ENCODE assay signal across 8 cellular contexts in the genomic region with DNA sequence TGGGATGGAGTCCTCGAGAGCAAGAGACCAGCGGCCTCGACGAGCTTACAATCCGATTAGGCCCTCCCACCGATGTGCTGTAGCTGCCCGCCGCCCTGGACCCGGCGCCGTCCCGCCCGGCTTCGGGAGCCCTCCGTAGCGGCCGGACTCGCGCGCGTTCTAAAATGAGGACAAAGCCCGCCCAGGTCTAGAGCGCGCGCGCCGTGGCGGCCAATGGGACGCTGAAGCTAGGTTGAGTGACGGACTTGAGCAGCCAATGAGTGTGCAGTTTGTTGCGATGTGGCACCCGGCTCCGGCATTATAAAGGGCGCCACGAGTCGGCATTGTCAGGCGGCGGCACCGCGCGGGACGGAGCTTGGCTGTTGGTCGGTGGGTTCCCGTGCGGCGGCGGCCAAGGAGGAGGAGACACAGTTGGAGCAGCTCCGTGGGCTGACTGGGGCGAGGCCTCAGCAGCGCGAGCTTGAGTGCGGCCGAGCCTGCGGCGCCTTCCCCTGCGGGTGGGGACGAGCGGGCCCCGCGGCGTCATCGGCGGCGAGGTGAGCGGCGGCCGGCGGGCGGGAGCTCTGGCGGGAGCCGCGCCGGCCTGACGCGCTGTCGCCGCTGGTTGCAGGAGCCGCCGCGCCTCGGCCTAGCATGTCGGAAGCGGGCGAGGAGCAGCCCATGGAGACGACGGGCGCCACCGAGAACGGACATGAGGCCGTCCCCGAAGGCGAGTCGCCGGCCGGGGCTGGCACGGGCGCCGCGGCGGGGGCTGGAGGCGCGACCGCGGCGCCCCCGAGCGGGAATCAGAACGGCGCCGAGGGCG. TPM values are rescaled to one million over a fixed set of nuclear protein-coding genes. Genes with fewer than 3 reads are reported as not detected.
DNase-seq lines count a peak whose midpoint lies in the region; ATAC-seq and TF ChIP-seq lines count a peak whose summit lies in the region.

TSS of gene HNRNPAB (plus strand) at position 329 of the 805 bp plus-strand sequence. CDS start at position 634, 305 bp downstream.

- no peaks in the 10 kb centered on the region for H3K9me3 ChIP-seq in T-helper 17 cell (ENCODE audit: control insufficient read depth, low read length, poor library complexity, severe bottlenecking)
- H3K9me3 ChIP-seq in right atrium auricular region = no peaks in the 10 kb centered on the region
- H3K9me3 ChIP-seq in uterus = no peaks in the 10 kb centered on the region

- DNase-seq in NCI-H1694 treated with DMSO at 0.1 percent for 48 hours (lab: John Stamatoyannopoulos, UW) = peak; percentile 88
- DNase-seq in T-helper 17 cell = peak; percentile 93 to 96 (median 94)
- peak; percentile 99 for DNase-seq in right atrium auricular region (ENCODE audit: low spot score)
- peak; percentile 88 for DNase-seq in pulmonary artery endothelial cell (ENCODE audit: low read depth, low spot score)
- peak; percentile 96 for DNase-seq in uterus

- H3K4me3 ChIP-seq in right atrium auricular region = peak within 1 kb of the TSS; percentile 83 to 87
- peak within 1 kb of the TSS; percentile 52 to 100 for H3K4me3 ChIP-seq in uterus

- H3K4me1 ChIP-seq in right atrium auricular region (peaks cover 0 to 21% of the 10 kb centered on the region in 2 donors), uterus (peaks cover 6 to 12% of the 10 kb centered on the region in 2 donors)

- intact Hi-C loops in uterus (cut with DNase I; ENCODE audit: low total_unique reads) = no loop called here

- TF ChIP-seq POLR2A in GM15510 (IDR thresholded peaks at IDR 0.05; ENCODE audit: borderline replicate concordance, extremely low read depth, insufficient read length) (peak; percentile 100), uterus (IDR thresholded peaks at IDR 0.05) (peak; percentile 98 to 100)

- H3K27me3 ChIP-seq in right atrium auricular region (no peaks in the 10 kb centered on the region), uterus (no peaks in the 10 kb centered on the region)

- peaks cover 10% of the 10 kb centered on the region for H3K36me3 Mint-ChIP-seq in T-helper 17 cell (ENCODE audit: low read depth)

- H3K27me3 Mint-ChIP-seq in T-helper 17 cell = no peaks in the 10 kb centered on the region

- peak within 1 kb of the TSS; percentile 98 for H3K27ac Mint-ChIP-seq in T-helper 17 cell

- H3K36me3 ChIP-seq in right atrium auricular region (peaks cover 36% of the 10 kb centered on the region), uterus (no peaks in the 10 kb centered on the region)

- TF ChIP-seq CTCF in right atrium auricular region (IDR thresholded peaks at IDR 0.05) = no peak
- TF ChIP-seq CTCF in uterus (IDR thresholded peaks at IDR 0.05) = peak in 2 of 4 experiments; percentile 6 to 11

- peak within 1 kb of the TSS; percentile 98 for H3K4me3 Mint-ChIP-seq in T-helper 17 cell

- peak within 1 kb of the TSS; percentile 69 for H3K27ac ChIP-seq in angular gyrus (ENCODE audit: low read depth, low read length)
- H3K27ac ChIP-seq in right atrium auricular region = peak within 1 kb of the TSS; percentile 82 to 92
- peak within 1 kb of the TSS; percentile 67 to 97 for H3K27ac ChIP-seq in uterus

- peaks cover 29% of the 10 kb centered on the region for H3K4me1 Mint-ChIP-seq in T-helper 17 cell

- ATAC-seq in HG02885 (IDR thresholded peaks at IDR 0.05; ENCODE audit: poor library complexity, unreplicated experiment) (peak; percentile 81), T-helper 17 cell (peak; percentile 83)

RNA-seq across cellular contexts. Expression of gene HNRNPAB, which starts in this region (rescaled TPM):
- 10 to 100 TPM; 89.5 to 90.5 TPM for total RNA-seq in T-helper 17 cell
- 10 to 100 TPM; 62.4 to 69.1 TPM for total RNA-seq in right atrium auricular region
- 90.6 and 107 TPM in 2 replicates for total RNA-seq in pulmonary artery endothelial cell
- total RNA-seq in uterus = 100 to 1,000 TPM in 1 of 4 donors, 10 to 100 TPM in 3; 45.1 to 112 (median 73.4) TPM

Comparison
In these comparisons a context has a peak if more than half of its experiments do, and no peak if none do; other contexts are left out.
1. Peak in every context shown above with its lines: DNase-seq, ATAC-seq, H3K4me3 ChIP-seq and H3K27ac ChIP-seq.